Comparison of ENCODE assay signal across 20 cellular contexts in genomic region chr5:153084476-153084875, GRCh38.
"Had no signal": no experiment of that assay in that cellular context is flagged by ENCODE, and none has a peak within 500 bp of the region (broad histone marks: within the 10 kb centered on the region; RNA-seq: fewer than 3 reads in every experiment).

No MANE protein-coding gene starts in this region.

- H3K27me3 ChIP-seq: hepatocyte, left lung had no signal

- H3K4me3 Mint-ChIP-seq: activated CD8-positive, alpha-beta T cell treated with anti-CD3 and anti-CD28 coated beads, Interleukin-2, amount 10 ng/mL, durations not matched to agents 7 days and 5 days; activated naive CD8-positive, alpha-beta T cell treated with anti-CD3 and anti-CD28 coated beads, Interleukin-2, amount 50 U/mL, for 24 hours; activated T-helper 1 cell treated with anti-CD3 and anti-CD28 coated beads, Interleukin-12 subunit alpha, Interleukin-12 subunit beta, Interleukin-2, Interleukin-4 antibody, amounts not matched to agents 30 ng/mL and 10 ng/mL and 1 ng/mL, durations not matched to agents 14 hours and 24 hours and 36 hours; immature natural killer cell; natural killer cell had no signal

- H3K36me3 Mint-ChIP-seq: immature natural killer cell, natural killer cell had no signal

- H3K4me3 ChIP-seq: hepatocyte, left lung had no signal

- FAIRE-seq: TTC549 had no signal

- H2AFZ ChIP-seq: hepatocyte had no signal

- H3K4me1 Mint-ChIP-seq: activated naive CD8-positive, alpha-beta T cell treated with anti-CD3 and anti-CD28 coated beads, Interleukin-2, amount 50 U/mL, for 24 hours; immature natural killer cell; natural killer cell had no signal

- H3K27ac Mint-ChIP-seq: activated CD8-positive, alpha-beta T cell treated with anti-CD3 and anti-CD28 coated beads, Interleukin-2, amount 10 ng/mL, durations not matched to agents 7 days and 5 days; activated naive CD8-positive, alpha-beta T cell treated with anti-CD3 and anti-CD28 coated beads, Interleukin-2, amount 50 U/mL, for 24 hours; activated T-helper 1 cell treated with anti-CD3 and anti-CD28 coated beads, Interleukin-12 subunit alpha, Interleukin-12 subunit beta, Interleukin-2, Interleukin-4 antibody, amounts not matched to agents 30 ng/mL and 10 ng/mL and 1 ng/mL, durations not matched to agents 14 hours and 24 hours and 36 hours; immature natural killer cell; natural killer cell had no signal

- DNase-seq: activated CD4-positive, alpha-beta T cell treated with anti-CD3 and anti-CD28 coated beads, Interleukin-2, amount 50 U/mL, for 1 hour; activated CD4-positive, CD25-positive, alpha-beta regulatory T cell treated with anti-CD3 and anti-CD28 coated beads, Interleukin-2, amount 50 U/mL, for 72 hours; activated CD8-positive, alpha-beta T cell treated with anti-CD3 and anti-CD28 coated beads, Interleukin-2, amount 10 ng/mL, durations not matched to agents 7 days and 5 days; activated gamma-delta T cell; activated naive CD4-positive, alpha-beta T cell treated with anti-CD3 and anti-CD28 coated beads, Interleukin-2, amount 50 U/mL, for 16 hours; activated naive CD8-positive, alpha-beta T cell treated with anti-CD3 and anti-CD28 coated beads, Interleukin-2, amount 50 U/mL, for 24 hours; erythroblast; foreskin melanocyte; glutamatergic neuron; immature natural killer cell; kidney glomerular epithelial cell; left lung; midbrain; natural killer cell; stimulated activated CD4-positive, alpha-beta T cell treated with anti-CD3 and anti-CD28 coated beads, Interleukin-4, amount 100 ng/mL, for 24 hours; stimulated activated naive CD4-positive, alpha-beta T cell treated with Interleukin-2 at 50 U/mL for 16 hours had no signal

- H3K9me3 ChIP-seq: left lung had no signal

- ATAC-seq: activated CD8-positive, alpha-beta T cell treated with anti-CD3 and anti-CD28 coated beads, Interleukin-2, amount 10 ng/mL, durations not matched to agents 7 days and 5 days; activated naive CD8-positive, alpha-beta T cell treated with anti-CD3 and anti-CD28 coated beads, Interleukin-2, amount 50 U/mL, for 24 hours; left lung; natural killer cell had no signal

- H3K27ac ChIP-seq: hepatocyte, left lung, WERI-Rb-1 had no signal

- H3K4me2 ChIP-seq: hepatocyte had no signal

- H3K4me1 ChIP-seq: left lung had no signal

- H3K79me2 ChIP-seq: hepatocyte had no signal

- H3K27me3 Mint-ChIP-seq: activated naive CD8-positive, alpha-beta T cell treated with anti-CD3 and anti-CD28 coated beads, Interleukin-2, amount 50 U/mL, for 24 hours had no signal

- H3K36me3 ChIP-seq: left lung, WERI-Rb-1 had no signal
